34 cellular contexts compared by ENCODE assay signal in the genomic region with DNA sequence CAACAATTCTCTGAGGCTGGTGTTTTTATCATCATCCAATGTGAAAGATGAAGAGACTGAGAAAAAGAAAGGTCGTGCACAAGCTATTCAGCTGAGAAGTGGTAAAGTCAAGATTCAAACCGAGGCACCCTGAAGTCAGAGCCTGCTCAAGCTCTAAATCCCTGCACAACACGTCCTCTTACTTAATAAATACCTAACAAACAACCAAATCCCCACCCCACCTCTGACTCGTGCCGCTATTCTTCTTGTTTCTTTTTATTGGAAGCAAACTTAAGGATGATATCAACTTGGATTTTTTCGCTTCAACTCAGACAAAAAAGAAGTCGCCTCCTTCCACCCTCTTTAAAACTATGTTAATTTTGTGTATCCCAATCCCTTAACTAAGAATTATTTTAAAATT.
DNase-seq lines count a peak whose midpoint lies in the region; ATAC-seq, FAIRE-seq and TF ChIP-seq lines count a peak whose summit lies in the region.
"Had no signal": no experiment of that assay in that cellular context is flagged by ENCODE, and none has a peak within 500 bp of the region (broad histone marks: within the 10 kb centered on the region; RNA-seq: fewer than 3 reads in every experiment).

No MANE protein-coding gene starts in this region.

- BruUV-seq in K562 (replicated peaks; lab: Mats Ljungman, UMichigan) = no TSS peak

- H3K9me3 Mint-ChIP-seq in activated CD4-positive, alpha-beta T cell treated with anti-CD3 and anti-CD28 coated beads, Interleukin-2, amount 10 ng/mL, durations not matched to agents 24 days and 14 days = no peaks in the 10 kb centered on the region
- no peaks in the 10 kb centered on the region for H3K9me3 Mint-ChIP-seq in endodermal cell
- H3K9me3 Mint-ChIP-seq: activated T-helper 17 cell treated with anti-CD3 and anti-CD28 coated beads, Interleukin-2, amount 50 U/mL, for 72 hours; naive thymus-derived CD8-positive, alpha-beta T cell; stimulated activated effector memory CD8-positive, alpha-beta T cell treated with anti-CD3 and anti-CD28 coated beads, Interleukin-12 subunit alpha, Interleukin-12 subunit beta, amount 100 ng/mL, for 72 hours had no signal

- TF ChIP-seq CTCF in K562 (IDR thresholded peaks at IDR 0.05 in 2 of 3, conservative IDR thresholded peaks at IDR 0.05 in 1 of 3; ENCODE audit: insufficient read depth in 2 of 3, low read depth in 1 of 3, low read length in 3 of 3) = no peak
- TF ChIP-seq CTCF in gastroesophageal sphincter (IDR thresholded peaks at IDR 0.05) = no peak
- TF ChIP-seq CTCF in endodermal cell (conservative IDR thresholded peaks at IDR 0.05) = no peak

- H3K4me1 Mint-ChIP-seq in activated CD4-positive, alpha-beta T cell treated with anti-CD3 and anti-CD28 coated beads, Interleukin-2, amount 10 ng/mL, durations not matched to agents 24 days and 14 days = no peaks in the 10 kb centered on the region
- H3K4me1 Mint-ChIP-seq in endodermal cell = peaks cover 7% of the 10 kb centered on the region
- H3K4me1 Mint-ChIP-seq: activated T-helper 17 cell treated with anti-CD3 and anti-CD28 coated beads, Interleukin-2, amount 50 U/mL, for 72 hours; CD14-positive monocyte; stimulated activated effector memory CD8-positive, alpha-beta T cell treated with anti-CD3 and anti-CD28 coated beads, Interleukin-12 subunit alpha, Interleukin-12 subunit beta, amount 100 ng/mL, for 72 hours had no signal

- POLR2A ChIA-PET in K562 (lab: Yijun Ruan, JAX) = no interaction called here

- H3K4me3 ChIP-seq in K562 (no peak overlapping the region), gastroesophageal sphincter (no peak overlapping the region), aorta (ENCODE audit: low read length in 2 of 2) (peak overlapping the region; percentile 16 to 64), endodermal cell (ENCODE audit: low read length) (no peak overlapping the region)
- H3K4me3 ChIP-seq: heart right ventricle, lower lobe of right lung, prostate gland, upper lobe of left lung had no signal

- H3K9me3 ChIP-seq in K562 (replicated peaks; ENCODE audit: control insufficient read depth, insufficient read depth, low read depth, low read length) (no peaks in the 10 kb centered on the region), gastroesophageal sphincter (peaks cover 0 to 3% (median 0%) of the 10 kb centered on the region in 3 donors), aorta (ENCODE audit: control insufficient read depth, low read length) (no peaks in the 10 kb centered on the region), endodermal cell (ENCODE audit: control insufficient read depth, low read length) (no peaks in the 10 kb centered on the region)
- H3K9me3 ChIP-seq: lower lobe of right lung, prostate gland, upper lobe of left lung had no signal

- 0% methylated on average over 7 of the region's 7 CpGs for WGBS in K562 (ENCODE audit: insufficient coverage, low coverage, missing lambda C conversion rate)
- 30 to 33% methylated on average over 7 of the region's 7 CpGs for WGBS in gastroesophageal sphincter (ENCODE audit: low coverage in 1 of 2), 2 donors
- 4% methylated on average over 7 of the region's 7 CpGs for WGBS in aorta, 2 donors
- WGBS in endodermal cell (ENCODE audit: insufficient coverage in 1 of 2, insufficient read length in 1 of 2), 2 experiments = 38 to 56% methylated on average over 4 to 7 of the region's 7 CpGs

- in situ Hi-C loops in K562 (cut with MboI) = no loop called here

- no peaks in the 10 kb centered on the region for H3K9me1 ChIP-seq in K562 (ENCODE audit: control insufficient read depth, insufficient read depth, low read length)

- TF ChIP-seq POLR2A in K562 (conservative IDR thresholded peaks at IDR 0.05) (no peak), gastroesophageal sphincter (IDR thresholded peaks at IDR 0.05) (no peak)

- H3K4me3 Mint-ChIP-seq in activated CD4-positive, alpha-beta T cell treated with anti-CD3 and anti-CD28 coated beads, Interleukin-2, amount 10 ng/mL, durations not matched to agents 24 days and 14 days = no peak overlapping the region
- H3K4me3 Mint-ChIP-seq in endodermal cell = no peak overlapping the region
- H3K4me3 Mint-ChIP-seq: activated CD8-positive, alpha-beta T cell treated with anti-CD3 and anti-CD28 coated beads, Interleukin-2, amount 10 ng/mL, durations not matched to agents 7 days and 5 days; activated T-helper 17 cell treated with anti-CD3 and anti-CD28 coated beads, Interleukin-2, amount 50 U/mL, for 72 hours; CD14-positive monocyte; naive thymus-derived CD8-positive, alpha-beta T cell; stimulated activated effector memory CD8-positive, alpha-beta T cell treated with anti-CD3 and anti-CD28 coated beads, Interleukin-12 subunit alpha, Interleukin-12 subunit beta, amount 100 ng/mL, for 72 hours had no signal

- CTCF ChIA-PET in K562 (lab: Yijun Ruan, JAX; ENCODE audit: low intra/inter-chr PET ratio) = no interaction called here

- FAIRE-seq in K562 (lab: Jason Lieb, UNC) = peak; percentile 11
- FAIRE-seq: bronchial epithelial cell, G401.6 had no signal

- no peak overlapping the region for H3K9ac ChIP-seq in K562 (ENCODE audit: insufficient read depth in 1 of 2, low read depth in 2 of 2, low read length in 2 of 2)
- H3K9ac ChIP-seq in endodermal cell (ENCODE audit: extremely low read depth, low read length, poor library complexity, severe bottlenecking) = no peak overlapping the region

- no peak for TF ChIP-seq EP300 in K562 (IDR thresholded peaks at IDR 0.05; ENCODE audit: low read length)
- TF ChIP-seq EP300 in gastroesophageal sphincter (IDR thresholded peaks at IDR 0.05) = no peak

- H3K4me1 ChIP-seq in K562 (replicated peaks in 1 of 2; ENCODE audit: control insufficient read depth in 2 of 2, insufficient read depth in 2 of 2, low read length in 2 of 2) (no peaks in the 10 kb centered on the region), gastroesophageal sphincter (peaks cover 0 to 24% (median 0%) of the 10 kb centered on the region in 3 donors), aorta (ENCODE audit: control insufficient read depth in 1 of 2, insufficient read depth in 2 of 2, low read length in 2 of 2) (peaks cover 0 to 2% of the 10 kb centered on the region in 2 donors), endodermal cell (ENCODE audit: control insufficient read depth, insufficient read depth, low read length) (no peaks in the 10 kb centered on the region)
- H3K4me1 ChIP-seq: heart right ventricle, lower lobe of right lung, prostate gland, upper lobe of left lung had no signal

- no peak for ATAC-seq in K562
- peak; percentile 46 for ATAC-seq in gastroesophageal sphincter
- no peak for ATAC-seq in aorta (ENCODE audit: low FRiP score)
- ATAC-seq in HG03108 (IDR thresholded peaks at IDR 0.05; ENCODE audit: unreplicated experiment) = no peak
- ATAC-seq: activated CD8-positive, alpha-beta T cell treated with anti-CD3 and anti-CD28 coated beads, Interleukin-2, amount 10 ng/mL, durations not matched to agents 7 days and 5 days; activated T-helper 17 cell treated with anti-CD3 and anti-CD28 coated beads, Interleukin-2, amount 50 U/mL, for 72 hours; HCT116; heart right ventricle; lower lobe of right lung; naive thymus-derived CD8-positive, alpha-beta T cell; stimulated activated effector memory CD8-positive, alpha-beta T cell treated with anti-CD3 and anti-CD28 coated beads, Interleukin-12 subunit alpha, Interleukin-12 subunit beta, amount 100 ng/mL, for 72 hours had no signal

- no peak overlapping the region for H3K4me2 ChIP-seq in K562 (ENCODE audit: insufficient read depth, low read length)

- H3K27me3 ChIP-seq in K562 (ENCODE audit: control insufficient read depth in 2 of 2, insufficient read depth in 2 of 2, low read length in 2 of 2) = peaks cover 9 to 17% of the 10 kb centered on the region in 2 experiments
- peaks cover 3% of the 10 kb centered on the region for H3K27me3 ChIP-seq in gastroesophageal sphincter
- H3K27me3 ChIP-seq in aorta (ENCODE audit: control insufficient read depth in 1 of 2, insufficient read depth in 2 of 2, low read length in 1 of 2) = no peaks in the 10 kb centered on the region
- H3K27me3 ChIP-seq in endodermal cell (ENCODE audit: control insufficient read depth, insufficient read depth, low read length, poor library complexity, severe bottlenecking) = peaks cover 5% of the 10 kb centered on the region
- H3K27me3 ChIP-seq: upper lobe of left lung had no signal

- H3K36me3 ChIP-seq in K562 (ENCODE audit: control insufficient read depth, insufficient read depth, low read length) = no peaks in the 10 kb centered on the region
- no peaks in the 10 kb centered on the region for H3K36me3 ChIP-seq in gastroesophageal sphincter
- no peaks in the 10 kb centered on the region for H3K36me3 ChIP-seq in aorta (ENCODE audit: control insufficient read depth in 1 of 2, insufficient read depth in 2 of 2, low read length in 1 of 2)
- H3K36me3 ChIP-seq in endodermal cell (ENCODE audit: control insufficient read depth, insufficient read depth, low read length) = no peaks in the 10 kb centered on the region
- H3K36me3 ChIP-seq: heart right ventricle, lower lobe of right lung, prostate gland, upper lobe of left lung had no signal

- H3K27ac ChIP-seq in K562 (ENCODE audit: extremely low read depth, low read depth, low read length) = no peak overlapping the region
- peak overlapping the region in 2 of 4 donors; percentile 5 to 48 for H3K27ac ChIP-seq in gastroesophageal sphincter
- peak overlapping the region; percentile 44 to 96 for H3K27ac ChIP-seq in aorta (ENCODE audit: low read depth in 1 of 2, low read length in 2 of 2)
- H3K27ac ChIP-seq in endodermal cell (ENCODE audit: low read depth, low read length) = no peak overlapping the region
- H3K27ac ChIP-seq: 22Rv1, epithelial cell of prostate, heart right ventricle, lower lobe of right lung, prostate gland, upper lobe of left lung had no signal

- DNase-seq in activated CD4-positive, alpha-beta T cell treated with anti-CD3 and anti-CD28 coated beads, Interleukin-2, amount 10 ng/mL, durations not matched to agents 24 days and 14 days = peak; percentile 9
- DNase-seq in activated CD4-positive, alpha-beta T cell treated with anti-CD3 and anti-CD28 coated beads for 4 hours = no peak
- DNase-seq in K562 (ENCODE audit: extremely low read depth in 1 of 4, low spot score in 3 of 4) = no peak
- no peak for DNase-seq in aorta
- no peak for DNase-seq in NCI-H510A treated with DMSO at 0.1 percent for 48 hours (lab: John Stamatoyannopoulos, UW)
- DNase-seq in endodermal cell = no peak
- DNase-seq: activated CD4-positive, alpha-beta T cell treated with anti-CD3 and anti-CD28 coated beads for 1 hour; activated CD8-positive, alpha-beta T cell treated with anti-CD3 and anti-CD28 coated beads, Interleukin-2, amount 10 ng/mL, durations not matched to agents 7 days and 5 days; activated naive CD4-positive, alpha-beta T cell treated with anti-CD3 and anti-CD28 coated beads, Interleukin-2, amount 50 U/mL, for 16 hours; amniotic stem cell; effector CD4-positive, alpha-beta T cell; foreskin melanocyte; heart right ventricle; IMR-90; lower lobe of right lung; naive thymus-derived CD8-positive, alpha-beta T cell; NCI-H1092 treated with DMSO at 0.1 percent for 48 hours; NCI-H187 treated with DMSO at 0.1 percent for 48 hours; NCI-H524; occipital lobe; SHP77; T-helper 2 cell; upper lobe of left lung had no signal

- no peaks in the 10 kb centered on the region for H3K36me3 Mint-ChIP-seq in activated CD4-positive, alpha-beta T cell treated with anti-CD3 and anti-CD28 coated beads, Interleukin-2, amount 10 ng/mL, durations not matched to agents 24 days and 14 days (ENCODE audit: low read depth)
- H3K36me3 Mint-ChIP-seq in endodermal cell (ENCODE audit: low read depth) = no peaks in the 10 kb centered on the region
- H3K36me3 Mint-ChIP-seq: CD14-positive monocyte; naive thymus-derived CD8-positive, alpha-beta T cell; stimulated activated effector memory CD8-positive, alpha-beta T cell treated with anti-CD3 and anti-CD28 coated beads, Interleukin-12 subunit alpha, Interleukin-12 subunit beta, amount 100 ng/mL, for 72 hours had no signal

- intact Hi-C loops in activated CD4-positive, alpha-beta T cell treated with anti-CD3 and anti-CD28 coated beads, Interleukin-2, amount 10 ng/mL, durations not matched to agents 24 days and 14 days (cut with micrococcal nuclease) = no loop called here
- intact Hi-C loops in K562 (cut with micrococcal nuclease) (no loop called here), aorta (cut with DNase I) (no loop called here)

- H3K79me2 ChIP-seq in K562 (ENCODE audit: control insufficient read depth, insufficient read depth, low read length) = no peaks in the 10 kb centered on the region

- no peaks in the 10 kb centered on the region for H4K20me1 ChIP-seq in K562 (replicated peaks; ENCODE audit: control insufficient read depth, insufficient read depth, low read length)

- H2AFZ ChIP-seq in K562 (ENCODE audit: low read depth, low read length) = no peak overlapping the region

- H3K27ac Mint-ChIP-seq in activated CD4-positive, alpha-beta T cell treated with anti-CD3 and anti-CD28 coated beads, Interleukin-2, amount 10 ng/mL, durations not matched to agents 24 days and 14 days = no peak overlapping the region
- no peak overlapping the region for H3K27ac Mint-ChIP-seq in endodermal cell
- H3K27ac Mint-ChIP-seq: activated CD8-positive, alpha-beta T cell treated with anti-CD3 and anti-CD28 coated beads, Interleukin-2, amount 10 ng/mL, durations not matched to agents 7 days and 5 days; activated T-helper 17 cell treated with anti-CD3 and anti-CD28 coated beads, Interleukin-2, amount 50 U/mL, for 72 hours; CD14-positive monocyte; naive thymus-derived CD8-positive, alpha-beta T cell; stimulated activated effector memory CD8-positive, alpha-beta T cell treated with anti-CD3 and anti-CD28 coated beads, Interleukin-12 subunit alpha, Interleukin-12 subunit beta, amount 100 ng/mL, for 72 hours had no signal

- no peak for TF ChIP-seq RAD21 in K562 (CRISPR knock-in tag; conservative IDR thresholded peaks at IDR 0.05 in 1 of 2, IDR thresholded peaks at IDR 0.05 in 1 of 2)

- H3K27me3 Mint-ChIP-seq in activated CD4-positive, alpha-beta T cell treated with anti-CD3 and anti-CD28 coated beads, Interleukin-2, amount 10 ng/mL, durations not matched to agents 24 days and 14 days = peaks cover 42% of the 10 kb centered on the region
- H3K27me3 Mint-ChIP-seq in endodermal cell (ENCODE audit: insufficient read depth) = peaks cover 39% of the 10 kb centered on the region

Comparison
In these comparisons a context has a peak if more than half of its experiments do, and no peak if none do; other contexts are left out.
1. H3K27ac ChIP-seq: peak in aorta (2 of 2); none in K562 (single experiment) and endodermal cell (single experiment).
2. H3K4me3 ChIP-seq: peak in aorta (2 of 2); none in K562 (single experiment), gastroesophageal sphincter (0 of 2) and endodermal cell (single experiment).